Comparison of ENCODE assay signal across 26 cellular contexts in the genomic region with DNA sequence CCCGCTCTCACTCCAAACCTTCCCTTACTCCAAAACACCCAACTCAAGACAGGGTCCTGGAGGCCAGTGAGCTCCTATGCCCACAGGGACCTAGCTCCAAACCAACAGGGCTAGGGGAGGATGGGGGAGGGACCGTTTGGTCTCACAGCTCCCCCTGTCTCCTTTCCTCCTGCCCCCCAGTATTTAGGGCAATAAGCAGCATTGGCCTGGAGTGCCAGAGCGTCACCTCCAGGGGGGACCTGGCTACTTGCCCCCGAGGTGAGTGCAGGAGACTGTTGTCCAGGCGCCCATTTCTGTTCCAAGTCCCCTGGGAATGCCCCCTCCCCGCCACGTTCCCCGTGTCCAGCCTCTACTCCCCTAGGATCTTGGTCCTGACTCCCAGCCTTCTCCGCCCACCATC. TPM values are rescaled to one million over a fixed set of nuclear protein-coding genes. Genes with fewer than 3 reads are reported as not detected.
DNase-seq lines count a peak whose midpoint lies in the region; ATAC-seq and TF ChIP-seq lines count a peak whose summit lies in the region.
"Had no signal": no experiment of that assay in that cellular context is flagged by ENCODE, and none has a peak within 500 bp of the region (broad histone marks: within the 10 kb centered on the region; RNA-seq: fewer than 3 reads in every experiment).

No MANE protein-coding gene starts in this region.

- intact Hi-C loops in activated CD8-positive, alpha-beta T cell treated with anti-CD3 and anti-CD28 coated beads for 36 hours (cut with micrococcal nuclease): no loop called here

- no peaks in the 10 kb centered on the region for H3K9me3 Mint-ChIP-seq in activated naive CD8-positive, alpha-beta T cell (ENCODE audit: low read depth)
- peaks cover 6% of the 10 kb centered on the region for H3K9me3 Mint-ChIP-seq in activated naive CD8-positive, alpha-beta T cell treated with anti-CD3 and anti-CD28 coated beads, Interleukin-2, amount 50 U/mL, for 24 hours
- no peaks in the 10 kb centered on the region for H3K9me3 Mint-ChIP-seq in activated CD8-positive, alpha-beta T cell treated with anti-CD3 and anti-CD28 coated beads for 36 hours
- H3K9me3 Mint-ChIP-seq: activated T-cell treated with anti-CD3 and anti-CD28 coated beads, Interleukin-2, amount 50 U/mL, for 72 hours; stimulated activated naive CD8-positive, alpha-beta T cell treated with anti-CD3 and anti-CD28 coated beads, Interleukin-15, amount 100 ng/mL, for 72 hours had no signal

- peak overlapping the region; percentile 43 for H3K27ac Mint-ChIP-seq in activated naive CD8-positive, alpha-beta T cell
- H3K27ac Mint-ChIP-seq in activated naive CD8-positive, alpha-beta T cell treated with anti-CD3 and anti-CD28 coated beads, Interleukin-2, amount 50 U/mL, for 24 hours: no peak overlapping the region
- H3K27ac Mint-ChIP-seq in activated CD8-positive, alpha-beta T cell treated with anti-CD3 and anti-CD28 coated beads for 36 hours: no peak overlapping the region
- H3K27ac Mint-ChIP-seq: activated T-cell treated with anti-CD3 and anti-CD28 coated beads, Interleukin-2, amount 50 U/mL, for 72 hours had no signal

- no peak for ATAC-seq in activated naive CD8-positive, alpha-beta T cell treated with anti-CD3 and anti-CD28 coated beads, Interleukin-2, amount 50 U/mL, for 24 hours
- ATAC-seq in activated CD8-positive, alpha-beta T cell treated with anti-CD3 and anti-CD28 coated beads for 36 hours: no peak
- no peak for ATAC-seq in GM18909 (IDR thresholded peaks at IDR 0.05; ENCODE audit: poor library complexity, unreplicated experiment)
- no peak for ATAC-seq in GM18858 (IDR thresholded peaks at IDR 0.05; ENCODE audit: unreplicated experiment)
- ATAC-seq: left cardiac atrium had no signal

- POLR2A ChIA-PET in activated CD8-positive, alpha-beta T cell treated with anti-CD3 and anti-CD28 coated beads for 36 hours (lab: Charles Lee): interaction anchor here (1.1 to 2.8 kb wide), 2 partner anchors 9 to 12 kb away, joined by 3 to 11 read pairs; no protein-coding TSS in a partner anchor

- peak overlapping the region; percentile 17 for H3K4me3 ChIP-seq in iPS-11a (ENCODE audit: low read depth, low read length)
- H3K4me3 ChIP-seq: ovary, tibial nerve had no signal

- no peak for TF ChIP-seq CTCF in activated CD8-positive, alpha-beta T cell treated with anti-CD3 and anti-CD28 coated beads for 36 hours (IDR thresholded peaks at IDR 0.05)

- peak overlapping the region; percentile 65 for H3K4me3 Mint-ChIP-seq in activated naive CD8-positive, alpha-beta T cell
- H3K4me3 Mint-ChIP-seq in activated naive CD8-positive, alpha-beta T cell treated with anti-CD3 and anti-CD28 coated beads, Interleukin-2, amount 50 U/mL, for 24 hours: no peak overlapping the region
- H3K4me3 Mint-ChIP-seq in activated CD8-positive, alpha-beta T cell treated with anti-CD3 and anti-CD28 coated beads for 36 hours: peak overlapping the region; percentile 16

- peaks cover 18% of the 10 kb centered on the region for H3K27me3 Mint-ChIP-seq in activated naive CD8-positive, alpha-beta T cell
- H3K27me3 Mint-ChIP-seq in activated naive CD8-positive, alpha-beta T cell treated with anti-CD3 and anti-CD28 coated beads, Interleukin-2, amount 50 U/mL, for 24 hours: peaks cover 30% of the 10 kb centered on the region
- H3K27me3 Mint-ChIP-seq in activated CD8-positive, alpha-beta T cell treated with anti-CD3 and anti-CD28 coated beads for 36 hours: peaks cover 29% of the 10 kb centered on the region

- H3K36me3 Mint-ChIP-seq in activated naive CD8-positive, alpha-beta T cell: no peaks in the 10 kb centered on the region
- H3K36me3 Mint-ChIP-seq in activated naive CD8-positive, alpha-beta T cell treated with anti-CD3 and anti-CD28 coated beads, Interleukin-2, amount 50 U/mL, for 24 hours (ENCODE audit: low read depth): no peaks in the 10 kb centered on the region
- H3K36me3 Mint-ChIP-seq in activated CD8-positive, alpha-beta T cell treated with anti-CD3 and anti-CD28 coated beads for 36 hours (ENCODE audit: low read depth): no peaks in the 10 kb centered on the region

- peaks cover 20% of the 10 kb centered on the region for H3K4me1 Mint-ChIP-seq in activated naive CD8-positive, alpha-beta T cell (ENCODE audit: low read depth)
- peaks cover 16% of the 10 kb centered on the region for H3K4me1 Mint-ChIP-seq in activated naive CD8-positive, alpha-beta T cell treated with anti-CD3 and anti-CD28 coated beads, Interleukin-2, amount 50 U/mL, for 24 hours
- peaks cover 18% of the 10 kb centered on the region for H3K4me1 Mint-ChIP-seq in activated CD8-positive, alpha-beta T cell treated with anti-CD3 and anti-CD28 coated beads for 36 hours (ENCODE audit: low read depth)

- no peak for DNase-seq in activated naive CD8-positive, alpha-beta T cell treated with anti-CD3 and anti-CD28 coated beads, Interleukin-2, amount 50 U/mL, for 24 hours
- DNase-seq in activated CD8-positive, alpha-beta T cell treated with anti-CD3 and anti-CD28 coated beads for 36 hours: no peak
- DNase-seq in islet precursor cell: no peak
- DNase-seq in pons (ENCODE audit: low spot score): no peak
- DNase-seq: effector memory CD4-positive, alpha-beta T cell; foreskin melanocyte; HCEC 1CT; left cardiac atrium; mesenchymal stem cell; NCI-H1105 treated with DMSO at 0.1 percent for 48 hours; NCI-H2029 treated with DMSO at 0.1 percent for 48 hours; NCI-H345; OCI-M1; ovary; stimulated activated naive CD8-positive, alpha-beta T cell treated with anti-CD3 and anti-CD28 coated beads, Interleukin-15, amount 100 ng/mL, for 72 hours; T1000 had no signal

- CTCF ChIA-PET in activated CD8-positive, alpha-beta T cell treated with anti-CD3 and anti-CD28 coated beads for 36 hours (lab: Charles Lee): interaction anchor here (1.1 to 4.4 kb wide), 4 partner anchors 12 to 101 kb away, joined by 5 to 28 read pairs (median 6); a partner anchor contains a TSS

RNA-seq across cellular contexts. Expression of a gene that starts 0.8 kb away (rescaled TPM):
- total RNA-seq in activated CD8-positive, alpha-beta T cell treated with anti-CD3 and anti-CD28 coated beads for 36 hours: not detected
- total RNA-seq: activated CD8-positive, alpha-beta memory T cell treated with anti-CD3 and anti-CD28 coated beads for 36 hours; activated T-cell treated with anti-CD3 and anti-CD28 coated beads, Interleukin-2, amount 50 U/mL, for 72 hours; esophagus mucosa; myocyte; tibial nerve had no signal

RNA-seq across cellular contexts. Expression of a gene that starts 7.2 kb away (rescaled TPM):
- not detected for total RNA-seq in activated CD8-positive, alpha-beta T cell treated with anti-CD3 and anti-CD28 coated beads for 36 hours
- total RNA-seq: activated CD8-positive, alpha-beta memory T cell treated with anti-CD3 and anti-CD28 coated beads for 36 hours; activated T-cell treated with anti-CD3 and anti-CD28 coated beads, Interleukin-2, amount 50 U/mL, for 72 hours; myocyte had no signal

RNA-seq across cellular contexts. Expression of a gene that starts 11.0 kb away (rescaled TPM):
- total RNA-seq in activated CD8-positive, alpha-beta T cell treated with anti-CD3 and anti-CD28 coated beads for 36 hours: 10 to 100 TPM; 85.0 to 85.9 TPM

RNA-seq across cellular contexts. Expression of a gene that starts 32.3 kb away (rescaled TPM):
- total RNA-seq in activated CD8-positive, alpha-beta T cell treated with anti-CD3 and anti-CD28 coated beads for 36 hours: 1 to 10 TPM; 3.0 to 3.7 TPM
- total RNA-seq: myocyte, right cardiac atrium had no signal

RNA-seq across cellular contexts. Expression of a gene that starts 32.7 kb away (rescaled TPM):
- 10 to 100 TPM; 96.4 to 99.2 TPM for total RNA-seq in activated CD8-positive, alpha-beta T cell treated with anti-CD3 and anti-CD28 coated beads for 36 hours
- total RNA-seq: myocyte had no signal
